In the genomic region with DNA sequence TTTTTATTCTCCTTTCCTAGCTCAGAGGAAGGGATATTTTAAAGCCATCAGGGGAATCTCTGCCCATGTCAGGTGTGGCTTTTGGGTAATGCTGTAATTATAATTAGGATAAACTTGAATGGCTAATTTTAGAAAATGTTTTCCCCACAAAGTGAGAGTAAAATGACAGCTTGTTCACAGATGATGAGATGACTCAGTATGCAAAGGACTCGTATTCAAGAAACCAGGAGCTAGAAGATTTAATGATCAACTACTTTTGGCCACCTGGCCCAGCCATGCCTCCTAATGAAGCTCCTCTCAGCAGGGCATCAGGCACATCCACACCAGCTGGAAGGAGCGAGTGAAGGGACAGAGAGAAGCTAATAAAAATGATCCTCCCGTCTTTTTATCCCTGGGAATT, we compare ENCODE assay signal across 1 cellular context.
TF ChIP-seq lines count a peak whose summit lies in the region.

No MANE protein-coding gene starts in this region.

TF ChIP-seq in GM23338, 12 proteins besides CTCF, POLR2A, EP300 and RAD21 (continued from another document):
- no peak for TF ChIP-seq REST (IDR thresholded peaks at IDR 0.05; ENCODE audit: unreplicated experiment)
